ENCODE assay signal across 30 cellular contexts in genomic region chr16:57709663-57710062, GRCh38. TPM values are rescaled to one million over a fixed set of nuclear protein-coding genes. Genes with fewer than 3 reads are reported as not detected.
"Had no signal": no experiment of that assay in that cellular context is flagged by ENCODE, and none has a peak within 500 bp of the region (broad histone marks: within the 10 kb centered on the region; RNA-seq: fewer than 3 reads in every experiment).

No MANE protein-coding gene starts in this region.

- FAIRE-seq: endometrium, islet of Langerhans had no signal

- H3K36me3 ChIP-seq: esophagus squamous epithelium, heart right ventricle, left ventricle myocardium inferior, lower lobe of right lung, prostate gland, right atrium auricular region, suprapubic skin, transverse colon, upper lobe of right lung, uterus had no signal

- DNase-seq: cortex of kidney; effector memory CD8-positive, alpha-beta T cell; erythroblast; esophagus squamous epithelium; foreskin melanocyte; glutamatergic neuron; heart right ventricle; hippocampal formation; left cardiac atrium; left ventricle myocardium inferior; lower lobe of right lung; naive thymus-derived CD8-positive, alpha-beta T cell; nephron progenitor cell; nucleus accumbens; stimulated activated CD4-positive, alpha-beta T cell treated with anti-CD3 and anti-CD28 coated beads, Interleukin-15, amount 100 ng/mL, for 24 hours; stimulated activated CD4-positive, alpha-beta T cell treated with anti-CD3 and anti-CD28 coated beads, Interleukin-2, amount 100 ng/mL, for 48 hours; stimulated activated naive B cell treated with anti-CD40 and anti-IgM and Interleukin-4, amounts not matched to agents 10 μg/mL and 1 μg/mL and 100 μg/mL, for 72 hours; transverse colon; upper lobe of right lung; uterus had no signal

- H3K4me1 ChIP-seq: esophagus squamous epithelium, heart right ventricle, left ventricle myocardium inferior, lower lobe of right lung, prostate gland, right atrium auricular region, suprapubic skin, transverse colon, upper lobe of right lung, uterus had no signal

- H3K27ac ChIP-seq: esophagus squamous epithelium, heart right ventricle, left ventricle myocardium inferior, lower lobe of right lung, prostate gland, right atrium auricular region, skin epidermis, suprapubic skin, transverse colon, upper lobe of right lung, uterus had no signal

- H3K4me3 ChIP-seq: esophagus squamous epithelium, heart right ventricle, left ventricle myocardium inferior, lower lobe of right lung, prostate gland, right atrium auricular region, skin epidermis, suprapubic skin, transverse colon, upper lobe of right lung, uterus had no signal

- H3K27me3 ChIP-seq: right atrium auricular region, suprapubic skin, transverse colon, upper lobe of right lung, uterus had no signal

- ATAC-seq: effector memory CD8-positive, alpha-beta T cell; heart right ventricle; left cardiac atrium; lower lobe of right lung; naive thymus-derived CD8-positive, alpha-beta T cell; stimulated activated naive B cell treated with anti-CD40 and anti-IgM and Interleukin-4, amounts not matched to agents 10 μg/mL and 1 μg/mL and 100 μg/mL, for 72 hours; upper lobe of right lung had no signal

- H3K9me3 ChIP-seq: esophagus squamous epithelium, heart right ventricle, left ventricle myocardium inferior, lower lobe of right lung, prostate gland, right atrium auricular region, suprapubic skin, transverse colon, upper lobe of right lung, uterus had no signal

RNA-seq across cellular contexts. Expression of gene DRC7, which starts 15.1 kb away (rescaled TPM):
- total RNA-seq: left cardiac atrium; left ventricle myocardium inferior; mesenteric fat pad; myocyte; naive thymus-derived CD8-positive, alpha-beta T cell; osteocyte; right atrium auricular region; suprapubic skin; transverse colon; upper lobe of right lung had no signal
- polyA plus RNA-seq: heart right ventricle; naive thymus-derived CD8-positive, alpha-beta T cell had no signal

RNA-seq across cellular contexts. Expression of gene ADGRG3, which starts 41.6 kb away (rescaled TPM):
- total RNA-seq: kidney epithelial cell; myocyte; naive thymus-derived CD8-positive, alpha-beta T cell; osteocyte; prostate gland had no signal
- polyA plus RNA-seq: naive thymus-derived CD8-positive, alpha-beta T cell had no signal
